24 cellular contexts compared by ENCODE assay signal in the genomic region with DNA sequence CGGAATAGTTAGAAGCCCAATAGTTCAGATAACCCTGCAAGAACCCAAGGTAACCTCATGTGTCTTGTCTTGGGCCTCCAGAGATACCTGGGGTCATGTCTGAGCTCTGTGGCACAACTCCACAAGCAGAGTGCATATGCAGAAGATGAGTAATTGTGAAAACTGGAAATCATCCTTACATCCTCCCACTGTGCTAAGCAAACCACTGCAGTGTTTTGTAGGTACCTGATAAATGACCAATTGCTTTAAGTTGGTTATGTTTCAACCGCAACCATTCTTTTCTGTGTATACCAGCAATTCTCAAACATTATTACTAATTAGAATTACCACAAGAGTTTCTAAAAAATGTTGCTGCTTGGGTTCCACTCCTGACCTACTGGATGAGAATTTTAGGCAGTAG.
DNase-seq lines count a peak whose midpoint lies in the region; ATAC-seq and TF ChIP-seq lines count a peak whose summit lies in the region.
"Had no signal": no experiment of that assay in that cellular context is flagged by ENCODE, and none has a peak within 500 bp of the region (broad histone marks: within the 10 kb centered on the region; RNA-seq: fewer than 3 reads in every experiment).

No MANE protein-coding gene starts in this region.

- no peak overlapping the region for H2AFZ ChIP-seq in IMR-90 (replicated peaks; ENCODE audit: low read length, poor library complexity)

- no peak overlapping the region for H3K23ac ChIP-seq in IMR-90 (ENCODE audit: low read depth, low read length)

- no peaks in the 10 kb centered on the region for H3K9me3 ChIP-seq in IMR-90 (ENCODE audit: control insufficient read depth, insufficient read depth, low read length)
- no peaks in the 10 kb centered on the region for H3K9me3 ChIP-seq in ovary
- H3K9me3 ChIP-seq: thoracic aorta had no signal

- H3K18ac ChIP-seq in IMR-90 (ENCODE audit: low read depth, low read length) = no peak overlapping the region

- in situ Hi-C loops in IMR-90 (cut with MboI; ENCODE audit: low sequenced_read_pairs) = no loop called here

- H3K36me3 ChIP-seq in IMR-90 (ENCODE audit: control insufficient read depth, insufficient read depth, low read length) = no peaks in the 10 kb centered on the region
- no peaks in the 10 kb centered on the region for H3K36me3 ChIP-seq in ovary
- H3K36me3 ChIP-seq: thoracic aorta had no signal

- BruUV-seq in IMR-90 (replicated peaks; lab: Mats Ljungman, UMichigan) = no TSS peak

- no peaks in the 10 kb centered on the region for H4K20me1 ChIP-seq in IMR-90 (ENCODE audit: insufficient read depth, low read length)

- CTCF ChIA-PET in IMR-90 (lab: Yijun Ruan, JAX) = no interaction called here

- no peak overlapping the region for H2AK5ac ChIP-seq in IMR-90 (ENCODE audit: low read depth, low read length)

- TF ChIP-seq RAD21 in IMR-90 (IDR thresholded peaks at IDR 0.05; ENCODE audit: low read length) = no peak

- H2AK9ac ChIP-seq in IMR-90 (replicated peaks; ENCODE audit: low read depth, low read length, poor library complexity) = no peak overlapping the region

- DNase-seq in IMR-90 (peak; percentile 26), epithelial cell of esophagus (ENCODE audit: low read depth) (peak; percentile 20), NCI-H526 (lab: John Stamatoyannopoulos, UW) (no peak), ovary (no peak), NCI-H1436 treated with DMSO at 0.1 percent for 48 hours (lab: John Stamatoyannopoulos, UW) (no peak)
- DNase-seq in stimulated activated CD4-positive, alpha-beta T cell treated with anti-CD3 and anti-CD28 coated beads, Interleukin-4, amount 100 ng/mL, for 24 hours = no peak
- DNase-seq: activated naive CD4-positive, alpha-beta T cell; activated T-cell treated with anti-CD3 and anti-CD28 coated beads, Interleukin-2, amount 50 U/mL, for 24 hours; amygdala; C1 segment of cervical spinal cord; central memory CD4-positive, alpha-beta T cell; dorsolateral prefrontal cortex; head of caudate nucleus; left cardiac atrium; mesenchymal stem cell; NCI-H1930; NCI-H82; stimulated activated CD4-positive, alpha-beta T cell treated with anti-CD3 and anti-CD28 coated beads, Interleukin-2, amount 100 ng/mL, for 24 hours; stimulated activated naive B cell treated with anti-CD40 and anti-IgM and Interleukin-4, amounts not matched to agents 10 μg/mL and 1 μg/mL and 100 μg/mL, for 72 hours; T-helper 1 cell had no signal

- H4K5ac ChIP-seq in IMR-90 (ENCODE audit: low read depth, low read length) = no peak overlapping the region

- H3K4me1 ChIP-seq in IMR-90 (ENCODE audit: control insufficient read depth, insufficient read depth, low read length) = no peaks in the 10 kb centered on the region
- H3K4me1 ChIP-seq in ovary (ENCODE audit: insufficient read depth) = no peaks in the 10 kb centered on the region

- H3K14ac ChIP-seq in IMR-90 (replicated peaks; ENCODE audit: low read depth, low read length) = no peak overlapping the region

- no CpG with 5 or more reads among the region's 2 CpGs for WGBS in IMR-90 (ENCODE audit: extremely low coverage in 2 of 2, insufficient read length in 1 of 2), 2 experiments
- WGBS in ovary, 3 donors = 69 to 71% (median 69%) methylated on average over 2 of the region's 2 CpGs

- H3K27ac ChIP-seq in IMR-90 (ENCODE audit: insufficient read depth, low read length) (no peak overlapping the region), ovary (no peak overlapping the region)
- H3K27ac ChIP-seq: dorsolateral prefrontal cortex, skin epidermis, thoracic aorta had no signal

- TF ChIP-seq POLR2A in IMR-90 (IDR thresholded peaks at IDR 0.05; ENCODE audit: low read depth, low read length) = no peak
- no peak for TF ChIP-seq POLR2A in ovary (IDR thresholded peaks at IDR 0.05)

- intact Hi-C loops in IMR-90 (cut with micrococcal nuclease) = no loop called here
- intact Hi-C loops in ovary (cut with DNase I) = no loop called here

- H3K4ac ChIP-seq in IMR-90 (ENCODE audit: low read depth, low read length) = no peak overlapping the region

- POLR2A ChIA-PET in IMR-90 (lab: Charles Lee; ENCODE audit: unreplicated experiment) = no interaction called here

- H4K8ac ChIP-seq in IMR-90 (ENCODE audit: low read depth in 2 of 2, low read length in 2 of 2) = no peak overlapping the region

- H2BK5ac ChIP-seq in IMR-90 (ENCODE audit: low read depth, low read length, poor library complexity, severe bottlenecking) = no peak overlapping the region

- TF ChIP-seq CTCF in IMR-90 (conservative IDR thresholded peaks at IDR 0.05; ENCODE audit: low read depth, low read length) (no peak), epithelial cell of esophagus (IDR thresholded peaks at IDR 0.05; ENCODE audit: insufficient read depth, low read depth, low read length, missing control alignments) (no peak), ovary (IDR thresholded peaks at IDR 0.05) (no peak)

- H3K9me1 ChIP-seq in IMR-90 (ENCODE audit: insufficient read depth, low read length) = no peaks in the 10 kb centered on the region

- H3K4me2 ChIP-seq in IMR-90 (ENCODE audit: low read depth, low read length) = no peak overlapping the region

- no peak overlapping the region for H2BK20ac ChIP-seq in IMR-90 (ENCODE audit: low read depth, low read length)

- no peak overlapping the region for H2BK15ac ChIP-seq in IMR-90 (ENCODE audit: low read depth, low read length)

- no peaks in the 10 kb centered on the region for H3K79me1 ChIP-seq in IMR-90 (ENCODE audit: low read depth in 1 of 2, low read length in 2 of 2)

- ATAC-seq in GM18873 (IDR thresholded peaks at IDR 0.05; ENCODE audit: low FRiP score, unreplicated experiment) = peak; percentile 67
- peak; percentile 83 for ATAC-seq in HG02938 (IDR thresholded peaks at IDR 0.05; ENCODE audit: unreplicated experiment)
- no peak for ATAC-seq in IMR-90 (ENCODE audit: low read depth)
- ATAC-seq: left cardiac atrium; stimulated activated naive B cell treated with anti-CD40 and anti-IgM and Interleukin-4, amounts not matched to agents 10 μg/mL and 1 μg/mL and 100 μg/mL, for 72 hours had no signal

- H4K91ac ChIP-seq in IMR-90 (ENCODE audit: insufficient read depth, low read depth, low read length) = no peak overlapping the region

- H3K9ac ChIP-seq in IMR-90 (ENCODE audit: low read depth, low read length) = no peak overlapping the region

- no peak overlapping the region for H3K4me3 ChIP-seq in IMR-90 (ENCODE audit: insufficient read depth, low read depth, low read length)
- no peak overlapping the region for H3K4me3 ChIP-seq in epithelial cell of esophagus (ENCODE audit: low read length)
- no peak overlapping the region for H3K4me3 ChIP-seq in ovary
- H3K4me3 ChIP-seq: dorsolateral prefrontal cortex, skin epidermis, thoracic aorta had no signal

- H2BK120ac ChIP-seq in IMR-90 (ENCODE audit: low read depth, low read length) = no peak overlapping the region

- dilution Hi-C loops in IMR-90 (cut with HindIII; ENCODE audit: low sequenced_read_pairs, unreplicated experiment) = no loop called here

- no peak for TF ChIP-seq EP300 in ovary (IDR thresholded peaks at IDR 0.05)

- no peak overlapping the region for H3K56ac ChIP-seq in IMR-90 (ENCODE audit: extremely low read depth, insufficient read depth, low read length)

- H3K27me3 ChIP-seq in IMR-90 (ENCODE audit: control insufficient read depth, insufficient read depth, low read length) (no peaks in the 10 kb centered on the region), ovary (no peaks in the 10 kb centered on the region)

TF ChIP-seq in IMR-90, 13 proteins besides CTCF, POLR2A, EP300 and RAD21:
- TF ChIP-seq BHLHE40 (IDR thresholded peaks at IDR 0.05; ENCODE audit: low read depth, low read length) (no peak), CHD1 (IDR thresholded peaks at IDR 0.05; ENCODE audit: low read depth, low read length) (no peak), RFX5 (IDR thresholded peaks at IDR 0.05; ENCODE audit: low read depth, low read length) (no peak), FOS (IDR thresholded peaks at IDR 0.05; ENCODE audit: low read depth, low read length) (no peak), MAFK (IDR thresholded peaks at IDR 0.05; ENCODE audit: low read depth, low read length) (no peak), RCOR1 (IDR thresholded peaks at IDR 0.05; ENCODE audit: insufficient replicate concordance, low read length) (no peak), SMC3 (IDR thresholded peaks at IDR 0.05; ENCODE audit: low read depth, low read length) (no peak), NFE2L2 (IDR thresholded peaks at IDR 0.05; ENCODE audit: low read depth, low read length) (no peak), CEBPB (IDR thresholded peaks at IDR 0.05; ENCODE audit: low read depth, low read length) (no peak)

Comparison
In these comparisons a context has a peak if more than half of its experiments do, and no peak if none do; other contexts are left out.
1. DNase-seq: peak in IMR-90 (single experiment) and epithelial cell of esophagus (single experiment); none in stimulated activated CD4-positive, alpha-beta T cell treated with anti-CD3 and anti-CD28 coated beads, Interleukin-4, amount 100 ng/mL, for 24 hours (single experiment), NCI-H526 (0 of 2), ovary (0 of 5) and NCI-H1436 treated with DMSO at 0.1 percent for 48 hours (single experiment).